13 cellular contexts compared by ENCODE assay signal in genomic region chr15:100525894-100526512, GRCh38. TPM values are rescaled to one million over a fixed set of nuclear protein-coding genes. Genes with fewer than 3 reads are reported as not detected.
DNase-seq lines count a peak whose midpoint lies in the region; ATAC-seq and TF ChIP-seq lines count a peak whose summit lies in the region.
"Had no signal": no experiment of that assay in that cellular context is flagged by ENCODE, and none has a peak within 500 bp of the region (broad histone marks: within the 10 kb centered on the region; RNA-seq: fewer than 3 reads in every experiment).

No MANE protein-coding gene starts in this region.

- H3K36me3 Mint-ChIP-seq in H9 (ENCODE audit: insufficient read depth in 1 of 3, low read depth in 3 of 3): no peaks in the 10 kb centered on the region
- H3K36me3 Mint-ChIP-seq: immature natural killer cell, natural killer cell had no signal

- no peak overlapping the region for H3K18ac ChIP-seq in H9 (ENCODE audit: insufficient read length, low read depth, low read length)

- no peaks in the 10 kb centered on the region for H4K20me1 ChIP-seq in H9 (ENCODE audit: control insufficient read depth, insufficient read depth, insufficient read length)

- no peak overlapping the region for H3K4me3 Mint-ChIP-seq in H9
- H3K4me3 Mint-ChIP-seq: immature natural killer cell, natural killer cell had no signal

- H2BK15ac ChIP-seq in H9 (ENCODE audit: low read depth, low read length): no peak overlapping the region

- H3K27me3 ChIP-seq in H9 (ENCODE audit: insufficient read depth, low read length) (no peaks in the 10 kb centered on the region), right cardiac atrium (ENCODE audit: control insufficient read depth, insufficient read depth) (no peaks in the 10 kb centered on the region), psoas muscle (ENCODE audit: insufficient read depth in 3 of 3, low read length in 2 of 3) (no peaks in the 10 kb centered on the region)

- H3K79me2 ChIP-seq in H9 (ENCODE audit: insufficient read depth, low read length): no peaks in the 10 kb centered on the region

- H4K5ac ChIP-seq in H9 (ENCODE audit: insufficient read length, low read depth, low read length): no peak overlapping the region

- no peak overlapping the region for H2BK5ac ChIP-seq in H9 (ENCODE audit: insufficient read length, low read length)

- H3K56ac ChIP-seq in H9 (ENCODE audit: insufficient read length, low read depth, low read length): no peak overlapping the region

- no peaks in the 10 kb centered on the region for H3K23me2 ChIP-seq in H9 (ENCODE audit: insufficient read length, low read depth, low read length, poor library complexity, severe bottlenecking)

- H3K9me3 Mint-ChIP-seq in H9: peaks cover 5 to 6% of the 10 kb centered on the region in 2 experiments; a peak in 3 of 5 replicates
- H3K9me3 Mint-ChIP-seq: immature natural killer cell, natural killer cell had no signal

- ATAC-seq in right cardiac atrium (peak; percentile 96 to 98), psoas muscle (peak; percentile 87 to 97 (median 94)), GM18519 (IDR thresholded peaks at IDR 0.05; ENCODE audit: low FRiP score, unreplicated experiment) (no peak), SK-N-SH treated with all-trans-retinoic acid at 6 μM for 48 hours (no peak)
- ATAC-seq: activated CD4-positive, CD25-positive, alpha-beta regulatory T cell treated with anti-CD3 and anti-CD28 coated beads, Interleukin-2, amount 50 U/mL, for 24 hours; natural killer cell had no signal

- H3K9me3 ChIP-seq in H9 (ENCODE audit: control insufficient read depth, low read depth, low read length) (no peaks in the 10 kb centered on the region), right cardiac atrium (ENCODE audit: control insufficient read depth, low read length) (no peaks in the 10 kb centered on the region), psoas muscle (no peaks in the 10 kb centered on the region)

- H3K4me1 ChIP-seq in H9 (ENCODE audit: insufficient read depth, low read length) (no peaks in the 10 kb centered on the region), right cardiac atrium (ENCODE audit: control insufficient read depth, insufficient read depth, low read length) (no peaks in the 10 kb centered on the region), psoas muscle (peaks cover 21% of the 10 kb centered on the region)

- H4K91ac ChIP-seq in H9 (ENCODE audit: insufficient read length, low read depth, low read length): no peak overlapping the region

- intact Hi-C loops in right cardiac atrium (cut with DNase I) (no loop called here), psoas muscle (cut with DNase I) (no loop called here)

- H3K27me3 Mint-ChIP-seq in H9 (ENCODE audit: low read depth): no peaks in the 10 kb centered on the region

- H2AFZ ChIP-seq in H9 (ENCODE audit: low read length): no peak overlapping the region

- H3K36me3 ChIP-seq in psoas muscle (ENCODE audit: insufficient read depth in 1 of 2, low read depth in 1 of 2): no peaks in the 10 kb centered on the region

- H4K8ac ChIP-seq in H9 (replicated peaks; ENCODE audit: insufficient read length, low read depth, low read length): no peak overlapping the region

- H3K27ac Mint-ChIP-seq in H9: no peak overlapping the region
- H3K27ac Mint-ChIP-seq: immature natural killer cell, natural killer cell had no signal

- no peak overlapping the region for H3K4ac ChIP-seq in H9 (ENCODE audit: low read depth, low read length)

- TF ChIP-seq CTCF in H9 (conservative IDR thresholded peaks at IDR 0.05) (0 out of 3 replicates have a peak, but pooled peaks have one; percentile 16), psoas muscle (IDR thresholded peaks at IDR 0.05) (no peak)

- no peak overlapping the region for H3T11ph ChIP-seq in H9 (ENCODE audit: low read length)

- WGBS in H9 (ENCODE audit: extremely low coverage, insufficient read length, low lambda C conversion rate): no CpG with 5 or more reads among the region's 8 CpGs
- 43% methylated on average over 8 of the region's 8 CpGs for WGBS in right cardiac atrium
- WGBS in psoas muscle, 3 donors: 15 to 29% (median 15%) methylated on average over 8 of the region's 8 CpGs

- H2BK12ac ChIP-seq in H9 (ENCODE audit: insufficient read length, low read depth, low read length): no peak overlapping the region

- DNase-seq in H9: no peak
- peak in 57 of 58 donors; percentile 2 to 83 (median 59) for DNase-seq in anterior cingulate cortex (lab: John Stamatoyannopoulos, UW)
- peak; percentile 72 to 92 (median 90) for DNase-seq in right cardiac atrium
- DNase-seq in psoas muscle: peak; percentile 68 to 89
- DNase-seq in stimulated activated CD8-positive, alpha-beta memory T cell treated with anti-CD3 and anti-CD28 coated beads, Interleukin-4, amount 100 ng/mL, for 48 hours: no peak
- DNase-seq in NOMO-1 (lab: John Stamatoyannopoulos, UW; ENCODE audit: unreplicated experiment in 2 of 2): no peak
- DNase-seq: immature natural killer cell, natural killer cell, NCI-H187 treated with DMSO at 0.1 percent for 48 hours had no signal

- H2BK120ac ChIP-seq in H9 (ENCODE audit: low read depth, low read length, poor library complexity, severe bottlenecking): no peak overlapping the region

- H3K27ac ChIP-seq in H9 (ENCODE audit: insufficient read length, low read depth, low read length) (no peak overlapping the region), right cardiac atrium (ENCODE audit: low read length) (no peak overlapping the region), psoas muscle (peak overlapping the region; percentile 68)
- H3K27ac ChIP-seq: epithelial cell of prostate had no signal

- no peak overlapping the region for H3K23ac ChIP-seq in H9 (ENCODE audit: insufficient read length, low read depth, low read length)

- H3K4me3 ChIP-seq in right cardiac atrium (ENCODE audit: low read length) (no peak overlapping the region), psoas muscle (no peak overlapping the region)

- no peak overlapping the region for H2AK5ac ChIP-seq in H9 (ENCODE audit: insufficient read length, low read length)

- H2BK20ac ChIP-seq in H9 (ENCODE audit: low read depth, low read length, poor library complexity, severe bottlenecking): no peak overlapping the region

- no peak overlapping the region for H3K9ac ChIP-seq in H9 (ENCODE audit: extremely low read depth, insufficient read length, low read length)

- H3K14ac ChIP-seq in H9 (ENCODE audit: insufficient read depth, low read length): no peak overlapping the region

- no peak overlapping the region for H3K4me2 ChIP-seq in H9 (ENCODE audit: insufficient read depth, insufficient read length, low read length)

- H3K79me1 ChIP-seq in H9 (ENCODE audit: insufficient read depth, low read depth, low read length, poor library complexity, severe bottlenecking): no peaks in the 10 kb centered on the region

- H3K4me1 Mint-ChIP-seq in H9: peaks cover 0 to 4% of the 10 kb centered on the region in 2 experiments; a peak in 2 of 4 replicates

TF ChIP-seq in SK-N-SH treated with all-trans-retinoic acid at 6 μM for 48 hours, 23 proteins besides CTCF, POLR2A, EP300 and RAD21 (continues in another document):
- TF ChIP-seq TSHZ2 (CRISPR knock-in tag; IDR thresholded peaks at IDR 0.05) (no peak), GLIS3 (CRISPR knock-in tag; IDR thresholded peaks at IDR 0.05) (no peak), PPARA (CRISPR knock-in tag; IDR thresholded peaks at IDR 0.05; ENCODE audit: borderline replicate concordance) (no peak), ZFP3 (CRISPR knock-in tag; IDR thresholded peaks at IDR 0.05) (no peak), ZC3H10 (CRISPR knock-in tag; IDR thresholded peaks at IDR 0.05) (no peak), ISL1 (CRISPR knock-in tag; IDR thresholded peaks at IDR 0.05) (no peak), RARB (CRISPR knock-in tag; IDR thresholded peaks at IDR 0.05) (no peak), ZNF70 (CRISPR knock-in tag; IDR thresholded peaks at IDR 0.05) (no peak), ZNF8 (CRISPR knock-in tag; IDR thresholded peaks at IDR 0.05) (no peak), CSDC2 (CRISPR knock-in tag; IDR thresholded peaks at IDR 0.05) (no peak)
- TF ChIP-seq, protein P1, sequence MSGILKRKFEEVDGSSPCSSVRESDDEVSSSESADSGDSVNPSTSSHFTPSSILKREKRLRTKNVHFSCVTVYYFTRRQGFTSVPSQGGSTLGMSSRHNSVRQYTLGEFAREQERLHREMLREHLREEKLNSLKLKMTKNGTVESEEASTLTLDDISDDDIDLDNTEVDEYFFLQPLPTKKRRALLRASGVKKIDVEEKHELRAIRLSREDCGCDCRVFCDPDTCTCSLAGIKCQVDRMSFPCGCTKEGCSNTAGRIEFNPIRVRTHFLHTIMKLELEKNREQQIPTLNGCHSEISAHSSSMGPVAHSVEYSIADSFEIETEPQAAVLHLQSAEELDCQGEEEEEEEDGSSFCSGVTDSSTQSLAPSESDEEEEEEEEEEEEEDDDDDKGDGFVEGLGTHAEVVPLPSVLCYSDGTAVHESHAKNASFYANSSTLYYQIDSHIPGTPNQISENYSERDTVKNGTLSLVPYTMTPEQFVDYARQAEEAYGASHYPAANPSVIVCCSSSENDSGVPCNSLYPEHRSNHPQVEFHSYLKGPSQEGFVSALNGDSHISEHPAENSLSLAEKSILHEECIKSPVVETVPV (CRISPR knock-in tag; IDR thresholded peaks at IDR 0.05): no peak

RNA-seq across cellular contexts. Expression of gene CERS3, which starts 2.7 kb away (rescaled TPM):
- 1.3 and 1.4 TPM in 2 replicates for total RNA-seq in H9 (2021)
- under 1 TPM in 3 of 4 donors, not detected in 1; 0.17 to 0.48 (median 0.29) TPM for total RNA-seq in right cardiac atrium
- 0.02 TPM for polyA plus RNA-seq in right cardiac atrium
- total RNA-seq in psoas muscle: under 1 TPM in 2 of 4 donors, not detected in 2; 0.28 to 0.49 TPM
- under 1 TPM; 0.05 to 0.15 (median 0.08) TPM for polyA plus RNA-seq in psoas muscle

Comparison
In these comparisons a context has a peak if more than half of its experiments do, and no peak if none do; other contexts are left out.
1. DNase-seq: peak in anterior cingulate cortex (57 of 58), right cardiac atrium (3 of 3) and psoas muscle (2 of 2); none in H9 (single experiment), stimulated activated CD8-positive, alpha-beta memory T cell treated with anti-CD3 and anti-CD28 coated beads, Interleukin-4, amount 100 ng/mL, for 48 hours (single experiment) and NOMO-1 (0 of 2).
2. ATAC-seq: peak in right cardiac atrium (2 of 2) and psoas muscle (4 of 4); none in GM18519 (single experiment) and SK-N-SH treated with all-trans-retinoic acid at 6 μM for 48 hours (single experiment).